In genomic region chr11:91932151-91932821, GRCh38 we compare ENCODE assay signal across 17 cellular contexts.
DNase-seq lines count a peak whose midpoint lies in the region; ATAC-seq, FAIRE-seq and TF ChIP-seq lines count a peak whose summit lies in the region.
"Had no signal": no experiment of that assay in that cellular context is flagged by ENCODE, and none has a peak within 500 bp of the region (broad histone marks: within the 10 kb centered on the region; RNA-seq: fewer than 3 reads in every experiment).

No MANE protein-coding gene starts in this region.

- DNase-seq in left cardiac atrium (no peak), left ventricle myocardium inferior (no peak), amniotic epithelial cell (ENCODE audit: low read depth) (peak; percentile 1), lung (ENCODE audit: low spot score) (no peak), HTR-8/SVneo (ENCODE audit: insufficient read length, low spot score) (no peak), NCI-H526 (lab: John Stamatoyannopoulos, UW) (no peak), AG08396 (ENCODE audit: low spot score) (no peak), HPDE6-E6E7 (ENCODE audit: extremely low spot score) (no peak)
- DNase-seq: activated naive CD4-positive, alpha-beta T cell; effector memory CD8-positive, alpha-beta T cell; gastrocnemius medialis; IMR-90; NCI-H1092 treated with DMSO at 0.1 percent for 48 hours; NCI-H2227 treated with DMSO at 0.1 percent for 48 hours; stimulated activated naive CD4-positive, alpha-beta T cell treated with Interleukin-2 at 50 U/mL for 16 hours had no signal

- H3K36me3 ChIP-seq in left ventricle myocardium inferior (no peaks in the 10 kb centered on the region), lung (ENCODE audit: control insufficient read depth in 2 of 2, insufficient read depth in 2 of 2, low read length in 2 of 2) (no peaks in the 10 kb centered on the region)
- H3K36me3 ChIP-seq: gastrocnemius medialis had no signal

- 56 to 70% methylated on average over 11 of the region's 11 CpGs for WGBS in lung, 2 donors

- peak; percentile 15 to 86 for ATAC-seq in left cardiac atrium
- peak; percentile 48 for ATAC-seq in lung (ENCODE audit: insufficient read depth, low FRiP score)
- ATAC-seq: effector memory CD8-positive, alpha-beta T cell; gastrocnemius medialis had no signal

- TF ChIP-seq CTCF in left ventricle myocardium inferior (IDR thresholded peaks at IDR 0.05; ENCODE audit: borderline replicate concordance) (no peak), lung (IDR thresholded peaks at IDR 0.05; ENCODE audit: control extremely low read depth, extremely low read depth) (no peak)

- no peak overlapping the region for H3K4me3 ChIP-seq in left ventricle myocardium inferior
- no peak overlapping the region for H3K4me3 ChIP-seq in lung
- H3K4me3 ChIP-seq: gastrocnemius medialis, PC-9 had no signal

- H3K27ac ChIP-seq in left ventricle myocardium inferior (replicated peaks) (no peak overlapping the region), lung (ENCODE audit: low read depth in 1 of 2, low read length in 1 of 2) (no peak overlapping the region)
- H3K27ac ChIP-seq: gastrocnemius medialis, PC-9 had no signal

- FAIRE-seq in HTR-8/SVneo (lab: Jason Lieb, UNC), result no peak
- FAIRE-seq: bronchial epithelial cell had no signal

- peaks cover under 1% of the 10 kb centered on the region for H3K4me1 ChIP-seq in left ventricle myocardium inferior
- H3K4me1 ChIP-seq in lung (ENCODE audit: control insufficient read depth in 2 of 2, insufficient read depth in 2 of 2, low read length in 2 of 2), result peaks cover 0 to 4% of the 10 kb centered on the region in 2 donors
- H3K4me1 ChIP-seq: gastrocnemius medialis had no signal

- H3K9me3 ChIP-seq in left ventricle myocardium inferior (replicated peaks) (no peaks in the 10 kb centered on the region), lung (ENCODE audit: control insufficient read depth in 2 of 2, insufficient read depth in 1 of 2, low read length in 1 of 2) (no peaks in the 10 kb centered on the region)
- H3K9me3 ChIP-seq: gastrocnemius medialis had no signal

- no peaks in the 10 kb centered on the region for H3K27me3 ChIP-seq in left ventricle myocardium inferior (ENCODE audit: low read depth)
- H3K27me3 ChIP-seq in lung (ENCODE audit: control insufficient read depth, insufficient read depth), result no peaks in the 10 kb centered on the region
- H3K27me3 ChIP-seq: gastrocnemius medialis had no signal

- intact Hi-C loops in left cardiac atrium (cut with DNase I) (no loop called here), left ventricle myocardium inferior (cut with micrococcal nuclease) (no loop called here)
